Comparison of ENCODE assay signal across 8 cellular contexts in the genomic region with DNA sequence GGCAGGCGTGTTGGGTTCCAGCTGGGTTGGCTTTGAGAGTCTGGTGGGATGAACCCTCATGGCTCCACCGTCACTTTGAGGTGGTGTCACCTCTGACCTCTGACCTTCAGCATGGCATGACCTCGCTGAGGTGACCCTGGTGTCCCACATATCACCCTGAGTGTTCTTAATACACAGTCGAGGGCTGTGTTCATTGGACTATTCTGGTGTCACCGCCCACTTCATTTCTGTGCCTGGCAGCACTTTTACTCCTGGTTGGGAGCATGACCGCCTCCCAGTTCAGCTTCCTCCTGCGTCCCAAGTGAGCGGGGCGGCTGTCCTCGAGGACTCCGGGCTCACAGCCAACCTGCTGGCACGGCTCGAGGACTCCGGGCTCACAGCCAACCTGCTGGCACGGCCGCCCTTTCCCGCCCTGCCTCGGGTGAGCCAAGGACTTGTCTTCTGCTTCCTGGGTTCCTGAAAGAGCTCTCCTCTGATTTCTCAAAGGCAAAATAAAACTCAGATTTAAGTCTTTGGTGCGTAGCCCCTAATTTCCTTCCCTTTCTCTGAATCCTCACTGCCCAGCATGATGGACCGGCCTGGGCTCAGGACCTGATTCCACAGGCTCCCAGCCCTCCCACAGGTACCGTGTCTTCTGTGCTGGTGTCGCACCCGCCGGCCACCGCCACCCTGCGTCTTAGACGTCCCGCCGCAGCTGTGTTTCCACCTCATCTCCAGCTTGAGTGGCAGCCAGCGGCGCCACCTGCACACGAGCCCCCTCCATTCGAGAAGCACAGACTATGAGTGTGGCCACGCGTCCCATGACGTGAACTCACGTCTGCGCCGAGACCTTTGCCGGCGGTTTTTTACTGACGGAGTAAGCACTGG. TPM values are rescaled to one million over a fixed set of nuclear protein-coding genes. Genes with fewer than 3 reads are reported as not detected.
A peak's percentile ranks its signal among the peaks of the same experiment; 100 is the strongest.
DNase-seq lines count a peak whose midpoint lies in the region; ATAC-seq, FAIRE-seq and TF ChIP-seq lines count a peak whose summit lies in the region.

No MANE protein-coding gene starts in this region.

- H3K9me3 ChIP-seq in lower lobe of right lung = no peaks in the 10 kb centered on the region

- peak overlapping the region; percentile 84 for H3K27ac ChIP-seq in lower lobe of right lung

- DNase-seq in H54 (ENCODE audit: insufficient read length, low spot score) = peak; percentile 82
- DNase-seq in NCI-H524 (lab: John Stamatoyannopoulos, UW) = peak; percentile 81 to 88
- peak; percentile 26 for DNase-seq in dedifferentiated amniotic fluid mesenchymal stem cell (ENCODE audit: extremely low spot score)
- DNase-seq in lower lobe of right lung = peak; percentile 95
- DNase-seq in activated CD8-positive, alpha-beta memory T cell treated with anti-CD3 and anti-CD28 coated beads, Interleukin-2, amount 50 U/mL, for 4 hours = no peak
- no peak for DNase-seq in NCI-H526 (lab: John Stamatoyannopoulos, UW)
- no peak for DNase-seq in activated CD4-positive, alpha-beta T cell treated with anti-CD3 and anti-CD28 coated beads for 48 hours

- H3K4me3 ChIP-seq in lower lobe of right lung = peak overlapping the region; percentile 36

- no peaks in the 10 kb centered on the region for H3K27me3 ChIP-seq in lower lobe of right lung (ENCODE audit: low read depth)

- no peak for TF ChIP-seq CTCF in lower lobe of right lung (IDR thresholded peaks at IDR 0.05)

- H3K36me3 ChIP-seq in lower lobe of right lung = no peaks in the 10 kb centered on the region

- TF ChIP-seq POLR2A in H54 (IDR thresholded peaks at IDR 0.05; ENCODE audit: low read depth, low read length) = no peak

- peak; percentile 97 for FAIRE-seq in H54 (lab: Jason Lieb, UNC)

- intact Hi-C loops in lower lobe of right lung (cut with DNase I) = no loop called here

- ATAC-seq in lower lobe of right lung (peak; percentile 89 to 91), HG03460 (IDR thresholded peaks at IDR 0.05; ENCODE audit: unreplicated experiment) (no peak)

- peaks cover 21% of the 10 kb centered on the region for H3K4me1 ChIP-seq in lower lobe of right lung

RNA-seq across cellular contexts. Expression of gene ATP4B, which starts 10.4 kb away (rescaled TPM):
- not detected for total RNA-seq in lower lobe of right lung

RNA-seq across cellular contexts. Expression of gene GRK1, which starts 19.4 kb away (rescaled TPM):
- total RNA-seq in lower lobe of right lung = not detected

Comparison
In these comparisons a context has a peak if more than half of its experiments do, and no peak if none do; other contexts are left out.
1. DNase-seq: peak in H54 (single experiment), NCI-H524 (2 of 2), dedifferentiated amniotic fluid mesenchymal stem cell (single experiment) and lower lobe of right lung (single experiment); none in activated CD8-positive, alpha-beta memory T cell treated with anti-CD3 and anti-CD28 coated beads, Interleukin-2, amount 50 U/mL, for 4 hours (single experiment), NCI-H526 (0 of 2) and activated CD4-positive, alpha-beta T cell treated with anti-CD3 and anti-CD28 coated beads for 48 hours (single experiment).